1 cellular context compared by ENCODE assay signal in genomic region chr3:112136959-112137693, GRCh38.
TF ChIP-seq lines count a peak whose summit lies in the region.

No MANE protein-coding gene starts in this region.

TF ChIP-seq in GM23338, 12 proteins besides CTCF, POLR2A, EP300 and RAD21 (continued from another document):
- peak; percentile 56; the same call in 1 of the 2 replicates for TF ChIP-seq NANOG (IDR thresholded peaks at IDR 0.05; ENCODE audit: borderline replicate concordance)
